ENCODE assay signal across 17 cellular contexts in genomic region chr4:38243385-38244053, GRCh38.
DNase-seq lines count a peak whose midpoint lies in the region; ATAC-seq, FAIRE-seq and TF ChIP-seq lines count a peak whose summit lies in the region.
"Had no signal": no experiment of that assay in that cellular context is flagged by ENCODE, and none has a peak within 500 bp of the region (broad histone marks: within the 10 kb centered on the region; RNA-seq: fewer than 3 reads in every experiment).

No MANE protein-coding gene starts in this region.

- H3K27me3 ChIP-seq in cardiac muscle cell (no peaks in the 10 kb centered on the region), GM12878 (replicated peaks in 1 of 2; ENCODE audit: control insufficient read depth in 2 of 2, insufficient read depth in 2 of 2, low read length in 1 of 2) (no peaks in the 10 kb centered on the region), left lung (no peaks in the 10 kb centered on the region)
- H3K27me3 ChIP-seq: SJSA1, vagina had no signal

- H3K9me3 Mint-ChIP-seq in stimulated activated memory B cell treated with anti-CD40 and anti-IgM and Interleukin-4, amounts not matched to agents 10 μg/mL and 1 μg/mL and 100 μg/mL, for 72 hours = peaks cover 5% of the 10 kb centered on the region
- no peaks in the 10 kb centered on the region for H3K9me3 Mint-ChIP-seq in HFFc6

- no peak for TF ChIP-seq RAD21 in GM12878 (IDR thresholded peaks at IDR 0.05; ENCODE audit: insufficient read depth, low read depth, low read length)

- no peak overlapping the region for H3K9ac ChIP-seq in GM12878 (ENCODE audit: control insufficient read depth, insufficient read depth, low read length)

- no peaks in the 10 kb centered on the region for H4K20me1 ChIP-seq in GM12878 (ENCODE audit: control insufficient read depth, insufficient read depth)

- no peak for TF ChIP-seq CTCF in cardiac muscle cell (IDR thresholded peaks at IDR 0.05; ENCODE audit: low read depth, low read length)
- TF ChIP-seq CTCF in GM12878 (IDR thresholded peaks at IDR 0.05 in 2 of 3, conservative IDR thresholded peaks at IDR 0.05 in 1 of 3; ENCODE audit: control insufficient read depth in 2 of 3, extremely low read depth in 1 of 3, insufficient read depth in 1 of 3, low read depth in 3 of 3, low read length in 3 of 3) = no peak
- no peak for TF ChIP-seq CTCF in left lung (IDR thresholded peaks at IDR 0.05)
- no peak for TF ChIP-seq CTCF in HFFc6 (IDR thresholded peaks at IDR 0.05)

- no peaks in the 10 kb centered on the region for H3K36me3 Mint-ChIP-seq in stimulated activated memory B cell treated with anti-CD40 and anti-IgM and Interleukin-4, amounts not matched to agents 10 μg/mL and 1 μg/mL and 100 μg/mL, for 72 hours
- no peaks in the 10 kb centered on the region for H3K36me3 Mint-ChIP-seq in HFFc6 (ENCODE audit: low read depth)

- RAD21 ChIA-PET in GM12878 (lab: Charles Lee; ENCODE audit: unreplicated experiment) = interaction anchor here (1.6 kb wide), 1 partner anchor 77 kb away, joined by 4 read pairs; no protein-coding TSS in a partner anchor

- H3K4me1 ChIP-seq in cardiac muscle cell (ENCODE audit: low read depth) (peaks cover 8% of the 10 kb centered on the region), GM12878 (ENCODE audit: control insufficient read depth, insufficient read depth, low read length) (no peaks in the 10 kb centered on the region), left lung (peaks cover 0 to 5% of the 10 kb centered on the region in 2 donors)
- H3K4me1 ChIP-seq: SJSA1, vagina had no signal

- H3K27ac ChIP-seq in cardiac muscle cell = no peak overlapping the region
- no peak overlapping the region for H3K27ac ChIP-seq in GM12878 (ENCODE audit: control insufficient read depth, insufficient read depth)
- H3K27ac ChIP-seq in left lung = no peak overlapping the region
- H3K27ac ChIP-seq: SJSA1, vagina, WERI-Rb-1 had no signal

- in situ Hi-C loops in GM12878 (cut with MboI) = no loop called here

- peak; percentile 44 for FAIRE-seq in GM12878 (lab: Jason Lieb, UNC)
- FAIRE-seq: islet of Langerhans had no signal

- H3K4me2 ChIP-seq in GM12878 (ENCODE audit: control insufficient read depth, insufficient read depth) = no peak overlapping the region

- SMC1A ChIA-PET in GM12878 (lab: Charles Lee; ENCODE audit: uncharacterized antibody, unreplicated experiment) = no interaction called here

- POLR2A ChIA-PET in GM12878 (lab: Charles Lee) = no interaction called here

- BruUV-seq in GM12878 (replicated peaks; lab: Mats Ljungman, UMichigan) = no TSS peak

- no peaks in the 10 kb centered on the region for H3K79me2 ChIP-seq in GM12878 (ENCODE audit: control insufficient read depth, insufficient read depth, low read length)

- H3K27ac Mint-ChIP-seq in stimulated activated memory B cell treated with anti-CD40 and anti-IgM and Interleukin-4, amounts not matched to agents 10 μg/mL and 1 μg/mL and 100 μg/mL, for 72 hours = no peak overlapping the region
- H3K27ac Mint-ChIP-seq in HFFc6 = no peak overlapping the region

- H3K4me3 Mint-ChIP-seq in stimulated activated memory B cell treated with anti-CD40 and anti-IgM and Interleukin-4, amounts not matched to agents 10 μg/mL and 1 μg/mL and 100 μg/mL, for 72 hours = no peak overlapping the region
- no peak overlapping the region for H3K4me3 Mint-ChIP-seq in HFFc6

- no peak overlapping the region for H2AFZ ChIP-seq in GM12878 (ENCODE audit: control insufficient read depth, low read depth, low read length)

- no peaks in the 10 kb centered on the region for H3K9me3 ChIP-seq in cardiac muscle cell (ENCODE audit: low read depth)
- no peaks in the 10 kb centered on the region for H3K9me3 ChIP-seq in GM12878 (replicated peaks; ENCODE audit: control insufficient read depth, insufficient read depth, low read length)
- H3K9me3 ChIP-seq in left lung = no peaks in the 10 kb centered on the region
- H3K9me3 ChIP-seq: SJSA1, vagina had no signal

- no peak for TF ChIP-seq POLR2A in GM12878 (IDR thresholded peaks at IDR 0.05; ENCODE audit: low read depth, low read length)

- ATAC-seq in Right ventricle myocardium inferior = no peak
- ATAC-seq in GM12878 = no peak
- ATAC-seq in left lung = peak; percentile 98
- no peak for ATAC-seq in stimulated activated memory B cell treated with anti-CD40 and anti-IgM and Interleukin-4, amounts not matched to agents 10 μg/mL and 1 μg/mL and 100 μg/mL, for 72 hours

- 84% methylated on average over 4 of the region's 6 CpGs for WGBS in GM12878 (ENCODE audit: insufficient coverage, insufficient replicate concordance, low lambda C conversion rate, missing lambda C conversion rate)

- H3K4me3 ChIP-seq in cardiac muscle cell = no peak overlapping the region
- no peak overlapping the region for H3K4me3 ChIP-seq in GM12878
- H3K4me3 ChIP-seq in left lung = no peak overlapping the region
- H3K4me3 ChIP-seq: SJSA1, vagina had no signal

- DNase-seq in cardiac muscle cell (ENCODE audit: low read depth in 1 of 2, low spot score in 1 of 2) = peak; percentile 23 to 30
- DNase-seq in Right ventricle myocardium inferior (ENCODE audit: missing footprints) = no peak
- no peak for DNase-seq in GM12878 (ENCODE audit: low read depth, low spot score)
- DNase-seq in left lung = peak in 1 of 2 donors; percentile 41
- no peak for DNase-seq in dermis blood vessel endothelial cell
- no peak for DNase-seq in HFFc6
- DNase-seq in central memory CD4-positive, alpha-beta T cell = no peak
- DNase-seq: activated CD8-positive, alpha-beta memory T cell treated with anti-CD3 and anti-CD28 coated beads, Interleukin-2, amount 50 U/mL, for 48 hours; AML-193; effector CD4-positive, alpha-beta T cell; Karpas-422; stimulated activated CD4-positive, alpha-beta T cell treated with anti-CD3 and anti-CD28 coated beads, Interleukin-2, amount 100 ng/mL, for 48 hours; WERI-Rb-1 had no signal

- TF ChIP-seq EP300 in GM12878 (IDR thresholded peaks at IDR 0.05; ENCODE audit: borderline replicate concordance in 1 of 2, control insufficient read depth in 1 of 2, low read depth in 2 of 2, low read length in 2 of 2) = no peak

- intact Hi-C loops in Right ventricle myocardium inferior (cut with DNase I) = no loop called here
- intact Hi-C loops in GM12878 (cut with micrococcal nuclease; ENCODE audit: unreplicated experiment) = no loop called here
- intact Hi-C loops in left lung (cut with DNase I) = no loop called here

- peaks cover 19% of the 10 kb centered on the region for H3K27me3 Mint-ChIP-seq in stimulated activated memory B cell treated with anti-CD40 and anti-IgM and Interleukin-4, amounts not matched to agents 10 μg/mL and 1 μg/mL and 100 μg/mL, for 72 hours
- peaks cover 7% of the 10 kb centered on the region for H3K27me3 Mint-ChIP-seq in HFFc6 (ENCODE audit: insufficient read depth)

- CTCF ChIA-PET in GM12878 (lab: Yijun Ruan, JAX) = no interaction called here

- H3K4me1 Mint-ChIP-seq in stimulated activated memory B cell treated with anti-CD40 and anti-IgM and Interleukin-4, amounts not matched to agents 10 μg/mL and 1 μg/mL and 100 μg/mL, for 72 hours = peaks cover 7% of the 10 kb centered on the region
- H3K4me1 Mint-ChIP-seq in HFFc6 (ENCODE audit: low read depth) = peaks cover 14% of the 10 kb centered on the region; the same call in 1 of the 2 replicates

- H3K36me3 ChIP-seq in cardiac muscle cell (no peaks in the 10 kb centered on the region), GM12878 (ENCODE audit: control insufficient read depth in 2 of 2, insufficient read depth in 2 of 2, low read length in 1 of 2) (no peaks in the 10 kb centered on the region), left lung (no peaks in the 10 kb centered on the region)
- H3K36me3 ChIP-seq: SJSA1, vagina, WERI-Rb-1 had no signal

TF ChIP-seq in GM12878, 131 proteins besides CTCF, POLR2A, EP300 and RAD21 (continues in another document):
- TF ChIP-seq, protein P1, sequence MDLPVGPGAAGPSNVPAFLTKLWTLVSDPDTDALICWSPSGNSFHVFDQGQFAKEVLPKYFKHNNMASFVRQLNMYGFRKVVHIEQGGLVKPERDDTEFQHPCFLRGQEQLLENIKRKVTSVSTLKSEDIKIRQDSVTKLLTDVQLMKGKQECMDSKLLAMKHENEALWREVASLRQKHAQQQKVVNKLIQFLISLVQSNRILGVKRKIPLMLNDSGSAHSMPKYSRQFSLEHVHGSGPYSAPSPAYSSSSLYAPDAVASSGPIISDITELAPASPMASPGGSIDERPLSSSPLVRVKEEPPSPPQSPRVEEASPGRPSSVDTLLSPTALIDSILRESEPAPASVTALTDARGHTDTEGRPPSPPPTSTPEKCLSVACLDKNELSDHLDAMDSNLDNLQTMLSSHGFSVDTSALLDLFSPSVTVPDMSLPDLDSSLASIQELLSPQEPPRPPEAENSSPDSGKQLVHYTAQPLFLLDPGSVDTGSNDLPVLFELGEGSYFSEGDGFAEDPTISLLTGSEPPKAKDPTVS (IDR thresholded peaks at IDR 0.05; ENCODE audit: low read depth, low read length) = no peak
- TF ChIP-seq BACH1 (IDR thresholded peaks at IDR 0.05; ENCODE audit: borderline replicate concordance) = no peak
- no peak for TF ChIP-seq ZNF592 (IDR thresholded peaks at IDR 0.05)
- TF ChIP-seq FOXK2 (IDR thresholded peaks at IDR 0.05) = no peak
- peak; percentile 44; the same call in 1 of the 2 replicates for TF ChIP-seq HDGF (IDR thresholded peaks at IDR 0.05)

Comparison
In these comparisons a context has a peak if more than half of its experiments do, and no peak if none do; other contexts are left out.
1. DNase-seq: peak in cardiac muscle cell (2 of 2); none in Right ventricle myocardium inferior (single experiment), GM12878 (single experiment), dermis blood vessel endothelial cell (single experiment), HFFc6 (single experiment) and central memory CD4-positive, alpha-beta T cell (single experiment).